ENCODE assay signal across 2 cellular contexts in the genomic region with DNA sequence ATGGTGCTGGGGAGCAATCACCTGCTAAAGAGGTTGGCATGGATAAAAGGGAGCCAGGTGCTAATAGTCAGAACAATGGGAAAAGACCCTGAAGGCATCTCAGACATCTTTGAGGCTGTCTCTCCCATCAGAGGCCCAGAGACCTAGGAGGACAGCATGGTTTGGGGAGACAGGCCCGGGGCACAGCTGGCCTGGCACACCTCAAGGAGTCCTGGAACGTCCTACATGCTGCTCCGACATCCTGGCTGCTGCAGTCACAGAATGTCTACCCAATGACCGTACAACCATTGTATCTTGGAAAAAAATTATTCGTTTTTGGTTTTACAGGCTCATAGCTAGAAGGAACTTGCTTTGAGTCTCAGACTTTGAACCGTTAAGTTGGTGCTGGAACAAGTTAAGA.
A peak's percentile ranks its signal among the peaks of the same experiment; 100 is the strongest.
TF ChIP-seq lines count a peak whose summit lies in the region.

No MANE protein-coding gene starts in this region.

TF ChIP-seq in HepG2, 621 proteins besides CTCF, POLR2A, EP300 and RAD21:
- 0 out of 2 replicates have a peak, but pooled peaks have one; percentile 23 for TF ChIP-seq GATAD2A (CRISPR knock-in tag; IDR thresholded peaks at IDR 0.05)
- TF ChIP-seq ZNF317 (CRISPR knock-in tag; IDR thresholded peaks at IDR 0.05) = 0 out of 2 replicates have a peak, but pooled peaks have one; percentile 27
- peak; percentile 47; the same call in 1 of the 2 replicates for TF ChIP-seq POGZ (CRISPR knock-in tag; IDR thresholded peaks at IDR 0.05)
- TF ChIP-seq RXRB (CRISPR knock-in tag; IDR thresholded peaks at IDR 0.05; ENCODE audit: borderline replicate concordance) = no peak
- no peak for TF ChIP-seq ZNF274 (CRISPR knock-in tag; IDR thresholded peaks at IDR 0.05)
- peak; percentile 34; the same call in 1 of the 2 replicates for TF ChIP-seq RBFOX2 (IDR thresholded peaks at IDR 0.05; ENCODE audit: low read depth, low read length)
- TF ChIP-seq, protein P1, sequence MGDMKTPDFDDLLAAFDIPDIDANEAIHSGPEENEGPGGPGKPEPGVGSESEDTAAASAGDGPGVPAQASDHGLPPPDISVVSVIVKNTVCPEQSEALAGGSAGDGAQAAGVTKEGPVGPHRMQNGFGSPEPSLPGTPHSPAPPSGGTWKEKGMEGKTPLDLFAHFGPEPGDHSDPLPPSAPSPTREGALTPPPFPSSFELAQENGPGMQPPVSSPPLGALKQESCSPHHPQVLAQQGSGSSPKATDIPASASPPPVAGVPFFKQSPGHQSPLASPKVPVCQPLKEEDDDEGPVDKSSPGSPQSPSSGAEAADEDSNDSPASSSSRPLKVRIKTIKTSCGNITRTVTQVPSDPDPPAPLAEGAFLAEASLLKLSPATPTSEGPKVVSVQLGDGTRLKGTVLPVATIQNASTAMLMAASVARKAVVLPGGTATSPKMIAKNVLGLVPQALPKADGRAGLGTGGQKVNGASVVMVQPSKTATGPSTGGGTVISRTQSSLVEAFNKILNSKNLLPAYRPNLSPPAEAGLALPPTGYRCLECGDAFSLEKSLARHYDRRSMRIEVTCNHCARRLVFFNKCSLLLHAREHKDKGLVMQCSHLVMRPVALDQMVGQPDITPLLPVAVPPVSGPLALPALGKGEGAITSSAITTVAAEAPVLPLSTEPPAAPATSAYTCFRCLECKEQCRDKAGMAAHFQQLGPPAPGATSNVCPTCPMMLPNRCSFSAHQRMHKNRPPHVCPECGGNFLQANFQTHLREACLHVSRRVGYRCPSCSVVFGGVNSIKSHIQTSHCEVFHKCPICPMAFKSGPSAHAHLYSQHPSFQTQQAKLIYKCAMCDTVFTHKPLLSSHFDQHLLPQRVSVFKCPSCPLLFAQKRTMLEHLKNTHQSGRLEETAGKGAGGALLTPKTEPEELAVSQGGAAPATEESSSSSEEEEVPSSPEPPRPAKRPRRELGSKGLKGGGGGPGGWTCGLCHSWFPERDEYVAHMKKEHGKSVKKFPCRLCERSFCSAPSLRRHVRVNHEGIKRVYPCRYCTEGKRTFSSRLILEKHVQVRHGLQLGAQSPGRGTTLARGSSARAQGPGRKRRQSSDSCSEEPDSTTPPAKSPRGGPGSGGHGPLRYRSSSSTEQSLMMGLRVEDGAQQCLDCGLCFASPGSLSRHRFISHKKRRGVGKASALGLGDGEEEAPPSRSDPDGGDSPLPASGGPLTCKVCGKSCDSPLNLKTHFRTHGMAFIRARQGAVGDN (CRISPR knock-in tag; IDR thresholded peaks at IDR 0.05) = peak; percentile 52
- TF ChIP-seq, protein P2, sequence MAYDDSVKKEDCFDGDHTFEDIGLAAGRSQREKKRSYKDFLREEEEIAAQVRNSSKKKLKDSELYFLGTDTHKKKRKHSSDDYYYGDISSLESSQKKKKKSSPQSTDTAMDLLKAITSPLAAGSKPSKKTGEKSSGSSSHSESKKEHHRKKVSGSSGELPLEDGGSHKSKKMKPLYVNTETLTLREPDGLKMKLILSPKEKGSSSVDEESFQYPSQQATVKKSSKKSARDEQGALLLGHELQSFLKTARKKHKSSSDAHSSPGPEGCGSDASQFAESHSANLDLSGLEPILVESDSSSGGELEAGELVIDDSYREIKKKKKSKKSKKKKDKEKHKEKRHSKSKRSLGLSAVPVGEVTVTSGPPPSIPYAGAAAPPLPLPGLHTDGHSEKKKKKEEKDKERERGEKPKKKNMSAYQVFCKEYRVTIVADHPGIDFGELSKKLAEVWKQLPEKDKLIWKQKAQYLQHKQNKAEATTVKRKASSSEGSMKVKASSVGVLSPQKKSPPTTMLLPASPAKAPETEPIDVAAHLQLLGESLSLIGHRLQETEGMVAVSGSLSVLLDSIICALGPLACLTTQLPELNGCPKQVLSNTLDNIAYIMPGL (CRISPR knock-in tag; IDR thresholded peaks at IDR 0.05; ENCODE audit: borderline replicate concordance in 1 of 2, low read depth in 1 of 2) = no peak
- TF ChIP-seq, protein P3, sequence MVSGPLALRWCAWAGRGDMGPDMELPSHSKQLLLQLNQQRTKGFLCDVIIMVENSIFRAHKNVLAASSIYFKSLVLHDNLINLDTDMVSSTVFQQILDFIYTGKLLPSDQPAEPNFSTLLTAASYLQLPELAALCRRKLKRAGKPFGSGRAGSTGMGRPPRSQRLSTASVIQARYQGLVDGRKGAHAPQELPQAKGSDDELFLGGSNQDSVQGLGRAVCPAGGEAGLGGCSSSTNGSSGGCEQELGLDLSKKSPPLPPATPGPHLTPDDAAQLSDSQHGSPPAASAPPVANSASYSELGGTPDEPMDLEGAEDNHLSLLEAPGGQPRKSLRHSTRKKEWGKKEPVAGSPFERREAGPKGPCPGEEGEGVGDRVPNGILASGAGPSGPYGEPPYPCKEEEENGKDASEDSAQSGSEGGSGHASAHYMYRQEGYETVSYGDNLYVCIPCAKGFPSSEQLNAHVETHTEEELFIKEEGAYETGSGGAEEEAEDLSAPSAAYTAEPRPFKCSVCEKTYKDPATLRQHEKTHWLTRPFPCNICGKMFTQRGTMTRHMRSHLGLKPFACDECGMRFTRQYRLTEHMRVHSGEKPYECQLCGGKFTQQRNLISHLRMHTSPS (CRISPR knock-in tag; IDR thresholded peaks at IDR 0.05; ENCODE audit: low read depth) = 0 out of 2 replicates have a peak, but pooled peaks have one; percentile 36
- TF ChIP-seq ARNT2 (CRISPR knock-in tag; IDR thresholded peaks at IDR 0.05; ENCODE audit: low read depth) = no peak
- 0 out of 2 replicates have a peak, but pooled peaks have one; percentile 15 for TF ChIP-seq KAT7 (CRISPR knock-in tag; IDR thresholded peaks at IDR 0.05; ENCODE audit: borderline replicate concordance)
- 0 out of 2 replicates have a peak, but pooled peaks have one; percentile 22 for TF ChIP-seq ZFX (CRISPR knock-in tag; IDR thresholded peaks at IDR 0.05; ENCODE audit: low read depth)
- no peak for TF ChIP-seq NFE2 (CRISPR knock-in tag; IDR thresholded peaks at IDR 0.05)
- 0 out of 2 replicates have a peak, but pooled peaks have one; percentile 24 for TF ChIP-seq ELF3 (CRISPR knock-in tag; IDR thresholded peaks at IDR 0.05)

TF ChIP-seq in WTC11, 78 proteins besides CTCF, POLR2A, EP300 and RAD21:
- TF ChIP-seq ZNF423 (CRISPR knock-in tag; IDR thresholded peaks at IDR 0.05) = no peak
- TF ChIP-seq TCF7 (CRISPR knock-in tag; IDR thresholded peaks at IDR 0.05; ENCODE audit: low read depth) = no peak
- TF ChIP-seq MXD4 (CRISPR knock-in tag; IDR thresholded peaks at IDR 0.05; ENCODE audit: borderline replicate concordance) = no peak
